Comparison of ENCODE assay signal across 1 cellular context in genomic region chr18:50287441-50288347, GRCh38.
TF ChIP-seq lines count a peak whose summit lies in the region.

TSS of gene CXXC1 (minus strand) at chr18:50287692. CDS start at chr18:50287589, 103 bp downstream.

TF ChIP-seq in GM12878, 131 proteins besides CTCF, POLR2A, EP300 and RAD21 (continued from another document and continues in another):
- TF ChIP-seq, protein P1, sequence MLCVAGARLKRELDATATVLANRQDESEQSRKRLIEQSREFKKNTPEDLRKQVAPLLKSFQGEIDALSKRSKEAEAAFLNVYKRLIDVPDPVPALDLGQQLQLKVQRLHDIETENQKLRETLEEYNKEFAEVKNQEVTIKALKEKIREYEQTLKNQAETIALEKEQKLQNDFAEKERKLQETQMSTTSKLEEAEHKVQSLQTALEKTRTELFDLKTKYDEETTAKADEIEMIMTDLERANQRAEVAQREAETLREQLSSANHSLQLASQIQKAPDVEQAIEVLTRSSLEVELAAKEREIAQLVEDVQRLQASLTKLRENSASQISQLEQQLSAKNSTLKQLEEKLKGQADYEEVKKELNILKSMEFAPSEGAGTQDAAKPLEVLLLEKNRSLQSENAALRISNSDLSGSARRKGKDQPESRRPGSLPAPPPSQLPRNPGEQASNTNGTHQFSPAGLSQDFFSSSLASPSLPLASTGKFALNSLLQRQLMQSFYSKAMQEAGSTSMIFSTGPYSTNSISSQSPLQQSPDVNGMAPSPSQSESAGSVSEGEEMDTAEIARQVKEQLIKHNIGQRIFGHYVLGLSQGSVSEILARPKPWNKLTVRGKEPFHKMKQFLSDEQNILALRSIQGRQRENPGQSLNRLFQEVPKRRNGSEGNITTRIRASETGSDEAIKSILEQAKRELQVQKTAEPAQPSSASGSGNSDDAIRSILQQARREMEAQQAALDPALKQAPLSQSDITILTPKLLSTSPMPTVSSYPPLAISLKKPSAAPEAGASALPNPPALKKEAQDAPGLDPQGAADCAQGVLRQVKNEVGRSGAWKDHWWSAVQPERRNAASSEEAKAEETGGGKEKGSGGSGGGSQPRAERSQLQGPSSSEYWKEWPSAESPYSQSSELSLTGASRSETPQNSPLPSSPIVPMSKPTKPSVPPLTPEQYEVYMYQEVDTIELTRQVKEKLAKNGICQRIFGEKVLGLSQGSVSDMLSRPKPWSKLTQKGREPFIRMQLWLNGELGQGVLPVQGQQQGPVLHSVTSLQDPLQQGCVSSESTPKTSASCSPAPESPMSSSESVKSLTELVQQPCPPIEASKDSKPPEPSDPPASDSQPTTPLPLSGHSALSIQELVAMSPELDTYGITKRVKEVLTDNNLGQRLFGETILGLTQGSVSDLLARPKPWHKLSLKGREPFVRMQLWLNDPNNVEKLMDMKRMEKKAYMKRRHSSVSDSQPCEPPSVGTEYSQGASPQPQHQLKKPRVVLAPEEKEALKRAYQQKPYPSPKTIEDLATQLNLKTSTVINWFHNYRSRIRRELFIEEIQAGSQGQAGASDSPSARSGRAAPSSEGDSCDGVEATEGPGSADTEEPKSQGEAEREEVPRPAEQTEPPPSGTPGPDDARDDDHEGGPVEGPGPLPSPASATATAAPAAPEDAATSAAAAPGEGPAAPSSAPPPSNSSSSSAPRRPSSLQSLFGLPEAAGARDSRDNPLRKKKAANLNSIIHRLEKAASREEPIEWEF (IDR thresholded peaks at IDR 0.05; ENCODE audit: insufficient replicate concordance, low read depth, low read length): no peak
- TF ChIP-seq NBN (IDR thresholded peaks at IDR 0.05) (peak; percentile 77), JUND (IDR thresholded peaks at IDR 0.05; ENCODE audit: low read depth, low read length) (no peak), ZNF384 (IDR thresholded peaks at IDR 0.05; ENCODE audit: borderline replicate concordance, low read depth, low read length) (no peak), SIX5 (IDR thresholded peaks at IDR 0.05; ENCODE audit: low read depth, low read length, severe bottlenecking) (peak; percentile 96), ETV6 (conservative IDR thresholded peaks at IDR 0.05 in 1 of 2, IDR thresholded peaks at IDR 0.05 in 1 of 2; ENCODE audit: borderline replicate concordance in 1 of 2, low read depth in 1 of 2) (no peak), ATF2 (IDR thresholded peaks at IDR 0.05; ENCODE audit: low read length) (no peak), SUZ12 (IDR thresholded peaks at IDR 0.05; ENCODE audit: unreplicated experiment) (no peak), EED (IDR thresholded peaks at IDR 0.05; ENCODE audit: low read depth) (peak; percentile 46; the same call in 1 of the 2 replicates), TAF1 (IDR thresholded peaks at IDR 0.05; ENCODE audit: borderline replicate concordance, low read depth, low read length) (no peak), SREBF2 (IDR thresholded peaks at IDR 0.05; ENCODE audit: low read length) (no peak), POLR2AphosphoS5 (IDR thresholded peaks at IDR 0.05; ENCODE audit: low read length) (peak; percentile 64; the same call in 1 of the 2 replicates), ZNF217 (IDR thresholded peaks at IDR 0.05) (no peak), BRCA1 (IDR thresholded peaks at IDR 0.05; ENCODE audit: low read depth, low read length) (no peak), HCFC1 (IDR thresholded peaks at IDR 0.05; ENCODE audit: low read length) (peak; percentile 98), CHD1 (IDR thresholded peaks at IDR 0.05; ENCODE audit: low read depth, low read length) (no peak), CBX3 (IDR thresholded peaks at IDR 0.05; ENCODE audit: borderline replicate concordance, low read depth) (no peak), NR2C1 (IDR thresholded peaks at IDR 0.05) (peak; percentile 97), SIN3A (IDR thresholded peaks at IDR 0.05; ENCODE audit: low read depth, low read length) (peak; percentile 73; the same call in 1 of the 2 replicates), CREM (IDR thresholded peaks at IDR 0.05; ENCODE audit: low read depth) (peak; percentile 97), MEF2A (IDR thresholded peaks at IDR 0.05; ENCODE audit: insufficient read depth, low read depth, low read length) (no peak), MEF2B (IDR thresholded peaks at IDR 0.05; ENCODE audit: partially characterized antibody, poor library complexity, severe bottlenecking) (peak; percentile 56), PKNOX1 (IDR thresholded peaks at IDR 0.05) (peak; percentile 69; the same call in 1 of the 2 replicates), PAX5 (IDR thresholded peaks at IDR 0.05; ENCODE audit: borderline replicate concordance, low read depth, low read length) (peak; percentile 39; the same call in 1 of the 2 replicates), CBX5 (IDR thresholded peaks at IDR 0.05; ENCODE audit: low read depth) (no peak), ZBTB11 (CRISPR knock-in tag; IDR thresholded peaks at IDR 0.05) (no peak), FOS (IDR thresholded peaks at IDR 0.05; ENCODE audit: borderline replicate concordance, extremely low read depth, insufficient read length) (no peak), NFIC (IDR thresholded peaks at IDR 0.05; ENCODE audit: low read depth, low read length) (no peak), BCL3 (IDR thresholded peaks at IDR 0.05; ENCODE audit: borderline replicate concordance, insufficient read depth, low read depth, low read length, poor library complexity, severe bottlenecking) (no peak), ESRRA (IDR thresholded peaks at IDR 0.05; ENCODE audit: low read length) (peak; percentile 91; the same call in 1 of the 2 replicates), CEBPB (IDR thresholded peaks at IDR 0.05; ENCODE audit: borderline replicate concordance in 1 of 2, low read depth in 2 of 2, low read length in 2 of 2) (no peak), SUPT20H (IDR thresholded peaks at IDR 0.05; ENCODE audit: borderline replicate concordance, control insufficient read depth, low read depth, low read length) (no peak), ASH2L (IDR thresholded peaks at IDR 0.05; ENCODE audit: borderline replicate concordance, low read depth) (no peak)
- TF ChIP-seq, protein P2, sequence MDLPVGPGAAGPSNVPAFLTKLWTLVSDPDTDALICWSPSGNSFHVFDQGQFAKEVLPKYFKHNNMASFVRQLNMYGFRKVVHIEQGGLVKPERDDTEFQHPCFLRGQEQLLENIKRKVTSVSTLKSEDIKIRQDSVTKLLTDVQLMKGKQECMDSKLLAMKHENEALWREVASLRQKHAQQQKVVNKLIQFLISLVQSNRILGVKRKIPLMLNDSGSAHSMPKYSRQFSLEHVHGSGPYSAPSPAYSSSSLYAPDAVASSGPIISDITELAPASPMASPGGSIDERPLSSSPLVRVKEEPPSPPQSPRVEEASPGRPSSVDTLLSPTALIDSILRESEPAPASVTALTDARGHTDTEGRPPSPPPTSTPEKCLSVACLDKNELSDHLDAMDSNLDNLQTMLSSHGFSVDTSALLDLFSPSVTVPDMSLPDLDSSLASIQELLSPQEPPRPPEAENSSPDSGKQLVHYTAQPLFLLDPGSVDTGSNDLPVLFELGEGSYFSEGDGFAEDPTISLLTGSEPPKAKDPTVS (IDR thresholded peaks at IDR 0.05; ENCODE audit: low read depth, low read length): no peak
- TF ChIP-seq, protein P3, sequence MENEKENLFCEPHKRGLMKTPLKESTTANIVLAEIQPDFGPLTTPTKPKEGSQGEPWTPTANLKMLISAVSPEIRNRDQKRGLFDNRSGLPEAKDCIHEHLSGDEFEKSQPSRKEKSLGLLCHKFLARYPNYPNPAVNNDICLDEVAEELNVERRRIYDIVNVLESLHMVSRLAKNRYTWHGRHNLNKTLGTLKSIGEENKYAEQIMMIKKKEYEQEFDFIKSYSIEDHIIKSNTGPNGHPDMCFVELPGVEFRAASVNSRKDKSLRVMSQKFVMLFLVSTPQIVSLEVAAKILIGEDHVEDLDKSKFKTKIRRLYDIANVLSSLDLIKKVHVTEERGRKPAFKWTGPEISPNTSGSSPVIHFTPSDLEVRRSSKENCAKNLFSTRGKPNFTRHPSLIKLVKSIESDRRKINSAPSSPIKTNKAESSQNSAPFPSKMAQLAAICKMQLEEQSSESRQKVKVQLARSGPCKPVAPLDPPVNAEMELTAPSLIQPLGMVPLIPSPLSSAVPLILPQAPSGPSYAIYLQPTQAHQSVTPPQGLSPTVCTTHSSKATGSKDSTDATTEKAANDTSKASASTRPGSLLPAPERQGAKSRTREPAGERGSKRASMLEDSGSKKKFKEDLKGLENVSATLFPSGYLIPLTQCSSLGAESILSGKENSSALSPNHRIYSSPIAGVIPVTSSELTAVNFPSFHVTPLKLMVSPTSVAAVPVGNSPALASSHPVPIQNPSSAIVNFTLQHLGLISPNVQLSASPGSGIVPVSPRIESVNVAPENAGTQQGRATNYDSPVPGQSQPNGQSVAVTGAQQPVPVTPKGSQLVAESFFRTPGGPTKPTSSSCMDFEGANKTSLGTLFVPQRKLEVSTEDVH (IDR thresholded peaks at IDR 0.05; ENCODE audit: low read depth, partially characterized antibody): peak; percentile 23
- TF ChIP-seq, protein P4, sequence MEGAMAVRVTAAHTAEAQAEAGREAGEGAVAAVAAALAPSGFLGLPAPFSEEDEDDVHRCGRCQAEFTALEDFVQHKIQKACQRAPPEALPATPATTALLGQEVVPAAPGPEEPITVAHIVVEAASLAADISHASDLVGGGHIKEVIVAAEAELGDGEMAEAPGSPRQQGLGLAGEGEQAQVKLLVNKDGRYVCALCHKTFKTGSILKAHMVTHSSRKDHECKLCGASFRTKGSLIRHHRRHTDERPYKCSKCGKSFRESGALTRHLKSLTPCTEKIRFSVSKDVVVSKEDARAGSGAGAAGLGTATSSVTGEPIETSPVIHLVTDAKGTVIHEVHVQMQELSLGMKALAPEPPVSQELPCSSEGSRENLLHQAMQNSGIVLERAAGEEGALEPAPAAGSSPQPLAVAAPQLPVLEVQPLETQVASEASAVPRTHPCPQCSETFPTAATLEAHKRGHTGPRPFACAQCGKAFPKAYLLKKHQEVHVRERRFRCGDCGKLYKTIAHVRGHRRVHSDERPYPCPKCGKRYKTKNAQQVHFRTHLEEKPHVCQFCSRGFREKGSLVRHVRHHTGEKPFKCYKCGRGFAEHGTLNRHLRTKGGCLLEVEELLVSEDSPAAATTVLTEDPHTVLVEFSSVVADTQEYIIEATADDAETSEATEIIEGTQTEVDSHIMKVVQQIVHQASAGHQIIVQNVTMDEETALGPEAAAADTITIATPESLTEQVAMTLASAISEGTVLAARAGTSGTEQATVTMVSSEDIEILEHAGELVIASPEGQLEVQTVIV (IDR thresholded peaks at IDR 0.05; ENCODE audit: borderline replicate concordance, partially characterized antibody): peak; percentile 65
- TF ChIP-seq, protein P5, sequence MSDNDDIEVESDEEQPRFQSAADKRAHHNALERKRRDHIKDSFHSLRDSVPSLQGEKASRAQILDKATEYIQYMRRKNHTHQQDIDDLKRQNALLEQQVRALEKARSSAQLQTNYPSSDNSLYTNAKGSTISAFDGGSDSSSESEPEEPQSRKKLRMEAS (IDR thresholded peaks at IDR 0.05; ENCODE audit: low read depth, low read length): peak; percentile 79; the same call in 1 of the 2 replicates
- TF ChIP-seq, protein P6, sequence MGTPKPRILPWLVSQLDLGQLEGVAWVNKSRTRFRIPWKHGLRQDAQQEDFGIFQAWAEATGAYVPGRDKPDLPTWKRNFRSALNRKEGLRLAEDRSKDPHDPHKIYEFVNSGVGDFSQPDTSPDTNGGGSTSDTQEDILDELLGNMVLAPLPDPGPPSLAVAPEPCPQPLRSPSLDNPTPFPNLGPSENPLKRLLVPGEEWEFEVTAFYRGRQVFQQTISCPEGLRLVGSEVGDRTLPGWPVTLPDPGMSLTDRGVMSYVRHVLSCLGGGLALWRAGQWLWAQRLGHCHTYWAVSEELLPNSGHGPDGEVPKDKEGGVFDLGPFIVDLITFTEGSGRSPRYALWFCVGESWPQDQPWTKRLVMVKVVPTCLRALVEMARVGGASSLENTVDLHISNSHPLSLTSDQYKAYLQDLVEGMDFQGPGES (IDR thresholded peaks at IDR 0.05): no peak; the same call in 1 of the 2 replicates
